22 cellular contexts compared by ENCODE assay signal in the genomic region with DNA sequence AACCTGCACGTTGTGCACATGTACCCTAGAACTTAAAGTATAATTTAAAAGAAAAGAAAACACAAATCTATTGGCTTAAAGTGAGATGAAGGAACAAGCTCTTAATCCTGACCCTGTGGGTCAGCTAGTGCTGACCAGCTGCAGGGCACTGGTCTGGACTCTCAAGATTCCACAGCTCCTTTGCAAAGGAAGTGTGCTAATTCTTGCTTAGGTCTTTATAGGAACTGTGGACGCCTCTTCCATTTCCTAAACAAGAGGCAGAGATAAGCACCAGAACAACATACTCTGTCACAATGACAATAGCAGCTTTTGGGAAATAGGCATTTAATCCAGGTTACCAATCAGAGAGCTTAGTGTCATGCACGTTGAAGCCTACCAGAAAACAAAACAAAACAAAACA.
DNase-seq lines count a peak whose midpoint lies in the region; ATAC-seq and TF ChIP-seq lines count a peak whose summit lies in the region.
"Had no signal": no experiment of that assay in that cellular context is flagged by ENCODE, and none has a peak within 500 bp of the region (broad histone marks: within the 10 kb centered on the region; RNA-seq: fewer than 3 reads in every experiment).

No MANE protein-coding gene starts in this region.

- H3K27ac Mint-ChIP-seq in endothelial cell (ENCODE audit: unreplicated experiment), result peak overlapping the region; percentile 76
- H3K27ac Mint-ChIP-seq: CD14-positive monocyte; CD4-positive, alpha-beta T cell; GM23338; H9 had no signal

- no peak for DNase-seq in right cardiac atrium
- no peak for DNase-seq in heart right ventricle
- no peak for DNase-seq in endothelial cell (ENCODE audit: low spot score)
- no peak for DNase-seq in left lobe of liver (ENCODE audit: low spot score)
- DNase-seq in NCI-H345 treated with DMSO at 0.1 percent for 48 hours (lab: John Stamatoyannopoulos, UW; ENCODE audit: unreplicated experiment), result no peak
- DNase-seq: 8988T; ACHN; AML-193; BE2C; CD4-positive, alpha-beta T cell; CD8-positive, alpha-beta memory T cell; DMS 273 treated with DMSO at 0.1 percent for 48 hours; DMS53; DMS79 treated with DMSO at 0.1 percent for 48 hours; GF-D8; H9 had no signal

- no peaks in the 10 kb centered on the region for H3K36me3 Mint-ChIP-seq in endothelial cell (ENCODE audit: low read depth, unreplicated experiment)

- TF ChIP-seq CTCF in heart right ventricle (IDR thresholded peaks at IDR 0.05) (no peak), endothelial cell (IDR thresholded peaks at IDR 0.05; ENCODE audit: unreplicated experiment) (no peak)

- H3K27ac ChIP-seq in right cardiac atrium (ENCODE audit: low read length) (no peak overlapping the region), heart right ventricle (no peak overlapping the region)
- H3K27ac ChIP-seq: A549; BLaER1 treated with 17β-estradiol and CSF1 and Interleukin-3, amounts not matched to agents 10 nM and 100 nM had no signal

- peaks cover 0 to 18% (median 0%) of the 10 kb centered on the region in 9 donors for H3K36me3 ChIP-seq in heart right ventricle
- H3K36me3 ChIP-seq: BE2C had no signal

- no peaks in the 10 kb centered on the region for H3K9me3 ChIP-seq in right cardiac atrium (ENCODE audit: control insufficient read depth, low read length)
- H3K9me3 ChIP-seq in heart right ventricle, result peaks cover 0 to 4% (median 0%) of the 10 kb centered on the region in 11 donors
- H3K9me3 ChIP-seq: A549; BE2C; BLaER1 treated with 17β-estradiol and CSF1 and Interleukin-3, amounts not matched to agents 10 nM and 100 nM had no signal

- 76% methylated on average over 3 of the region's 3 CpGs for WGBS in right cardiac atrium
- WGBS in heart right ventricle, 2 donors, result 75 to 84% methylated on average over 3 of the region's 3 CpGs

- no peak overlapping the region for H3K4me3 Mint-ChIP-seq in endothelial cell (ENCODE audit: unreplicated experiment)
- H3K4me3 Mint-ChIP-seq: CD14-positive monocyte; CD4-positive, alpha-beta T cell; CD8-positive, alpha-beta memory T cell; GM23338; H9 had no signal

- intact Hi-C loops in right cardiac atrium (cut with DNase I) (no loop called here), heart right ventricle (cut with DNase I) (no loop called here)

- H3K4me3 ChIP-seq in right cardiac atrium (ENCODE audit: low read length) (no peak overlapping the region), heart right ventricle (no peak overlapping the region)
- H3K4me3 ChIP-seq: A549; BLaER1 treated with 17β-estradiol and CSF1 and Interleukin-3, amounts not matched to agents 10 nM and 100 nM; GM23338 had no signal

- H3K4me1 Mint-ChIP-seq in endothelial cell (ENCODE audit: unreplicated experiment), result peaks cover 25% of the 10 kb centered on the region
- H3K4me1 Mint-ChIP-seq: CD14-positive monocyte; CD8-positive, alpha-beta memory T cell; GM23338 had no signal

- H3K9me3 Mint-ChIP-seq in endothelial cell (ENCODE audit: unreplicated experiment), result no peaks in the 10 kb centered on the region
- H3K9me3 Mint-ChIP-seq: CD4-positive, alpha-beta T cell; CD8-positive, alpha-beta memory T cell; GM23338; H9 had no signal

- no peaks in the 10 kb centered on the region for H3K4me1 ChIP-seq in right cardiac atrium (ENCODE audit: control insufficient read depth, insufficient read depth, low read length)
- no peaks in the 10 kb centered on the region for H3K4me1 ChIP-seq in heart right ventricle
- H3K4me1 ChIP-seq: A549; BE2C; BLaER1 treated with 17β-estradiol and CSF1 and Interleukin-3, amounts not matched to agents 10 nM and 100 nM had no signal

- peak; percentile 66 to 90 for ATAC-seq in right cardiac atrium
- ATAC-seq in heart right ventricle, result no peak
- peak; percentile 37 for ATAC-seq in left lobe of liver
- no peak for ATAC-seq in HG02610 (IDR thresholded peaks at IDR 0.05; ENCODE audit: unreplicated experiment)
- ATAC-seq: A549, GM23338, HCT116 had no signal

- H3K27me3 ChIP-seq in right cardiac atrium (ENCODE audit: control insufficient read depth, insufficient read depth) (no peaks in the 10 kb centered on the region), heart right ventricle (no peaks in the 10 kb centered on the region)
- H3K27me3 ChIP-seq: BE2C; BLaER1 treated with 17β-estradiol and CSF1 and Interleukin-3, amounts not matched to agents 10 nM and 100 nM had no signal

- peaks cover 2% of the 10 kb centered on the region for H3K27me3 Mint-ChIP-seq in endothelial cell (ENCODE audit: unreplicated experiment)
- H3K27me3 Mint-ChIP-seq: CD4-positive, alpha-beta T cell; CD8-positive, alpha-beta memory T cell had no signal

Comparison
In these comparisons a context has a peak if more than half of its experiments do, and no peak if none do; other contexts are left out.
1. ATAC-seq: peak in right cardiac atrium (2 of 2) and left lobe of liver (single experiment); none in heart right ventricle (0 of 8) and HG02610 (single experiment).